8 cellular contexts compared by ENCODE assay signal in genomic region chr11:86511086-86511551, GRCh38.
DNase-seq lines count a peak whose midpoint lies in the region; ATAC-seq and TF ChIP-seq lines count a peak whose summit lies in the region.

No MANE protein-coding gene starts in this region.

- TF ChIP-seq CTCF in progenitor cell of endocrine pancreas (IDR thresholded peaks at IDR 0.05; ENCODE audit: unreplicated experiment), result no peak

- H3K4me1 Mint-ChIP-seq in progenitor cell of endocrine pancreas (ENCODE audit: low read depth), result peaks cover 10% of the 10 kb centered on the region

- H3K27ac Mint-ChIP-seq in progenitor cell of endocrine pancreas, result no peak overlapping the region

- peak; percentile 83 for ATAC-seq in GM18861 (IDR thresholded peaks at IDR 0.05; ENCODE audit: unreplicated experiment)
- ATAC-seq in HG02885 (IDR thresholded peaks at IDR 0.05; ENCODE audit: poor library complexity, unreplicated experiment), result peak; percentile 83
- ATAC-seq in HG02763 (IDR thresholded peaks at IDR 0.05; ENCODE audit: unreplicated experiment), result no peak
- no peak for ATAC-seq in sciatic nerve

- intact Hi-C loops in sciatic nerve (cut with DNase I), result no loop called here

- H3K4me3 Mint-ChIP-seq in progenitor cell of endocrine pancreas (ENCODE audit: low read depth), result no peak overlapping the region

- no peaks in the 10 kb centered on the region for H3K27me3 Mint-ChIP-seq in progenitor cell of endocrine pancreas

- H3K9me3 Mint-ChIP-seq in progenitor cell of endocrine pancreas (ENCODE audit: low read depth), result no peaks in the 10 kb centered on the region

- DNase-seq in SKM-1 (lab: John Stamatoyannopoulos, UW; ENCODE audit: unreplicated experiment), result peak; percentile 13
- DNase-seq in myocyte (ENCODE audit: low read depth), result peak; percentile 8
- no peak for DNase-seq in NCI-H774 (lab: John Stamatoyannopoulos, UW)
- no peak for DNase-seq in progenitor cell of endocrine pancreas (ENCODE audit: low spot score, unreplicated experiment)
- no peak for DNase-seq in sciatic nerve (ENCODE audit: low spot score)

- H3K36me3 Mint-ChIP-seq in progenitor cell of endocrine pancreas (ENCODE audit: insufficient read depth), result no peaks in the 10 kb centered on the region

Comparison
In these comparisons a context has a peak if more than half of its experiments do, and no peak if none do; other contexts are left out.
1. ATAC-seq: peak in GM18861 (single experiment) and HG02885 (single experiment); none in HG02763 (single experiment) and sciatic nerve (single experiment).
2. DNase-seq: peak in SKM-1 (single experiment) and myocyte (single experiment); none in NCI-H774 (single experiment), progenitor cell of endocrine pancreas (single experiment) and sciatic nerve (single experiment).